ENCODE assay signal across 12 cellular contexts in the genomic region with DNA sequence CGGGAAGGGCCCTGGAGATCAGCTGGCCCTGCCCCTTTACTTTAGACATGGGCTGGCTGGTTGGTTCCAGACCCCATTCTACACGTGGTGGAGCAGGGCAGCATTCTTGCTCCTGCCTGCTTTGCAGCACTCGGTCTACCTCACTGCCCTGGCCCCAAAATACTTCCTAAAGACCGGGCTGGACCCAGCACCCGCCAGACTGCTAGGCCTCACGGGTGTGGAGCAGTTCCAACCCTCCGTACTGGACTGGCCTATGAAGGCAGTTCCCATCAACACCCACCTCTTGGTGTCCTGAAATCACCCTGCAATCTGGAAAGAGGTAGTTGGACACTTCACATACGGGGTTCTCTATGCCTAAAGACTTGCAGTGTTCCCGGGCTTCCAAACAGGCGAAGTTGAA. TPM values are rescaled to one million over a fixed set of nuclear protein-coding genes. Genes with fewer than 3 reads are reported as not detected.
A peak's percentile ranks its signal among the peaks of the same experiment; 100 is the strongest.
DNase-seq lines count a peak whose midpoint lies in the region; ATAC-seq and TF ChIP-seq lines count a peak whose summit lies in the region.
"Had no signal": no experiment of that assay in that cellular context is flagged by ENCODE, and none has a peak within 500 bp of the region (broad histone marks: within the 10 kb centered on the region; RNA-seq: fewer than 3 reads in every experiment).

No MANE protein-coding gene starts in this region.

- no peaks in the 10 kb centered on the region for H3K27me3 ChIP-seq in stomach
- no peaks in the 10 kb centered on the region for H3K27me3 ChIP-seq in CD8-positive, alpha-beta T cell (ENCODE audit: insufficient read depth, low read length)

- H3K36me3 ChIP-seq in stomach = peaks cover 37 to 94% (median 92%) of the 10 kb centered on the region in 4 donors
- H3K36me3 ChIP-seq in CD8-positive, alpha-beta T cell (ENCODE audit: insufficient read depth, low read length) = peaks cover 20% of the 10 kb centered on the region

- peak overlapping the region in 5 of 7 donors; percentile 18 to 83 (median 47) for H3K27ac Mint-ChIP-seq in CD14-positive monocyte
- H3K27ac Mint-ChIP-seq in CD8-positive, alpha-beta T cell = no peak overlapping the region

- no peaks in the 10 kb centered on the region for H3K27me3 Mint-ChIP-seq in CD14-positive monocyte (ENCODE audit: low read depth in 3 of 3)
- no peaks in the 10 kb centered on the region for H3K27me3 Mint-ChIP-seq in CD8-positive, alpha-beta T cell (ENCODE audit: low read depth)
- H3K27me3 Mint-ChIP-seq: CD4-positive, CD25-positive, alpha-beta regulatory T cell had no signal

- TF ChIP-seq POLR2A in stomach (IDR thresholded peaks at IDR 0.05) = no peak

- no peaks in the 10 kb centered on the region for H3K9me3 ChIP-seq in stomach
- no peaks in the 10 kb centered on the region for H3K9me3 ChIP-seq in CD8-positive, alpha-beta T cell (ENCODE audit: low read length)

- POLR2A ChIA-PET in RWPE1 (lab: Yijun Ruan, JAX; ENCODE audit: low non-redundant PET) = no interaction called here
- POLR2A ChIA-PET in CD8-positive, alpha-beta T cell (lab: Charles Lee) = no interaction called here

- peak; percentile 28 for ATAC-seq in left lobe of liver
- ATAC-seq in GM21717 (IDR thresholded peaks at IDR 0.05; ENCODE audit: unreplicated experiment) = no peak
- no peak for ATAC-seq in CD8-positive, alpha-beta T cell

- H3K4me1 ChIP-seq in stomach = peaks cover 12 to 45% (median 36%) of the 10 kb centered on the region in 4 donors
- H3K4me1 ChIP-seq in CD8-positive, alpha-beta T cell (ENCODE audit: insufficient read depth, low read length) = no peaks in the 10 kb centered on the region

- no peak for TF ChIP-seq EP300 in stomach (IDR thresholded peaks at IDR 0.05)

- peaks cover 0 to 2% (median 0%) of the 10 kb centered on the region in 7 donors for H3K9me3 Mint-ChIP-seq in CD14-positive monocyte
- no peaks in the 10 kb centered on the region for H3K9me3 Mint-ChIP-seq in CD8-positive, alpha-beta T cell
- H3K9me3 Mint-ChIP-seq: CD4-positive, CD25-positive, alpha-beta regulatory T cell had no signal

- DNase-seq in CD14-positive monocyte (ENCODE audit: low spot score) = no peak
- no peak for DNase-seq in RWPE1 (ENCODE audit: low spot score)
- no peak for DNase-seq in left lobe of liver (ENCODE audit: low spot score)
- no peak for DNase-seq in stomach
- no peak for DNase-seq in NCI-H1092 (lab: John Stamatoyannopoulos, UW)
- no peak for DNase-seq in substantia nigra (lab: John Stamatoyannopoulos, UW)
- no peak for DNase-seq in CD8-positive, alpha-beta T cell
- DNase-seq: NCI-H2227 treated with DMSO at 0.1 percent for 48 hours had no signal

- no peak overlapping the region for H3K4me3 Mint-ChIP-seq in CD14-positive monocyte
- H3K4me3 Mint-ChIP-seq in CD8-positive, alpha-beta T cell = no peak overlapping the region

- peaks cover 50 to 83% of the 10 kb centered on the region in 2 donors for H3K36me3 Mint-ChIP-seq in CD14-positive monocyte
- peaks cover 70% of the 10 kb centered on the region for H3K36me3 Mint-ChIP-seq in CD8-positive, alpha-beta T cell

- WGBS in stomach, 5 donors = 65 to 75% (median 69%) methylated on average over 10 of the region's 10 CpGs

- H3K4me3 ChIP-seq in stomach = no peak overlapping the region
- no peak overlapping the region for H3K4me3 ChIP-seq in CD8-positive, alpha-beta T cell (ENCODE audit: low read depth, low read length)
- H3K4me3 ChIP-seq: SK-N-MC had no signal

- CTCF ChIA-PET in RWPE1 (lab: Yijun Ruan, JAX) = interaction anchor here (1.1 kb wide), 1 partner anchor 9 kb away, joined by 3 read pairs; no protein-coding TSS in a partner anchor
- CTCF ChIA-PET in CD8-positive, alpha-beta T cell (lab: Charles Lee) = interaction anchor here (0.6 to 1.9 kb wide), 7 partner anchors 9 to 86 kb away, joined by 3 to 6 read pairs (median 4); partner anchors contain the start of gene BIK

- TF ChIP-seq CTCF in CD14-positive monocyte (IDR thresholded peaks at IDR 0.05) (no peak), RWPE1 (conservative IDR thresholded peaks at IDR 0.05; ENCODE audit: low read depth) (no peak), stomach (IDR thresholded peaks at IDR 0.05) (no peak)
- no peak for TF ChIP-seq CTCF in CD8-positive, alpha-beta T cell (IDR thresholded peaks at IDR 0.05)

- intact Hi-C loops in CD14-positive monocyte (cut with micrococcal nuclease) = no loop called here
- intact Hi-C loops in stomach (cut with DNase I; ENCODE audit: low total_unique reads) = no loop called here
- intact Hi-C loops in CD8-positive, alpha-beta T cell (cut with DNase I, micrococcal nuclease) = loop anchor here in 1 of 2 experiments (2.0 to 5.0 kb wide), 2 partner anchors 26 to 354 kb away; partner anchors contain the start of gene BIK

- H3K27ac ChIP-seq in RWPE1 (peak overlapping the region; percentile 16), stomach (peak overlapping the region in 3 of 5 donors; percentile 27 to 42 (median 39)), substantia nigra (ENCODE audit: low read depth, low read length, poor library complexity, severe bottlenecking) (no peak overlapping the region)
- no peak overlapping the region for H3K27ac ChIP-seq in CD8-positive, alpha-beta T cell (ENCODE audit: low read depth, low read length)
- H3K27ac ChIP-seq: KMS-11, SK-N-MC had no signal

- H3K4me1 Mint-ChIP-seq in CD14-positive monocyte = peaks cover 20% of the 10 kb centered on the region
- peaks cover 7% of the 10 kb centered on the region for H3K4me1 Mint-ChIP-seq in CD8-positive, alpha-beta T cell (ENCODE audit: low read depth)

RNA-seq across cellular contexts. Expression of gene MCAT, which starts 6.4 kb away (rescaled TPM):
- polyA plus RNA-seq in CD14-positive monocyte (1 to 10 TPM; 6.8 to 8.9 TPM), stomach (10 to 100 TPM; 17.0 to 24.6 (median 17.8) TPM)
- total RNA-seq in left lobe of liver (13.6 TPM), stomach (100 to 1,000 TPM in 1 of 5 donors, 10 to 100 TPM in 3, not detected in 1; 11.7 to 197 (median 23.6) TPM)
- total RNA-seq in CD8-positive, alpha-beta T cell = 1 to 10 TPM; 5.9 to 7.8 TPM

RNA-seq across cellular contexts. Expression of gene TSPO, which starts 14.6 kb away (rescaled TPM):
- polyA plus RNA-seq in CD14-positive monocyte = 1,000 to 10,000 TPM; 2,230 to 2,663 TPM
- 32.2 TPM for total RNA-seq in left lobe of liver
- total RNA-seq in stomach = 100 to 1,000 TPM; 198 to 421 (median 397) TPM
- 100 to 1,000 TPM; 323 to 489 (median 362) TPM for polyA plus RNA-seq in stomach
- total RNA-seq in CD8-positive, alpha-beta T cell = 10 to 100 TPM; 22.5 to 24.7 TPM

RNA-seq across cellular contexts. Expression of gene BIK, which starts 26.3 kb away (rescaled TPM):
- polyA plus RNA-seq in CD14-positive monocyte = 1 to 10 TPM; 3.1 TPM
- 0.25 TPM for total RNA-seq in left lobe of liver
- total RNA-seq in stomach = 10 to 100 TPM in 2 of 5 donors, 1 to 10 TPM in 1, not detected in 2; 2.3 to 29.2 (median 13.5) TPM
- 10 to 100 TPM; 12.8 to 25.5 (median 19.7) TPM for polyA plus RNA-seq in stomach
- 1 to 10 TPM; 5.3 to 6.1 TPM for total RNA-seq in CD8-positive, alpha-beta T cell

RNA-seq across cellular contexts. Expression of gene TTLL1, which starts 47.6 kb away (rescaled TPM):
- polyA plus RNA-seq in CD14-positive monocyte (1 to 10 TPM; 5.6 to 6.0 TPM), stomach (1 to 10 TPM; 3.8 to 5.8 (median 3.8) TPM)
- total RNA-seq in left lobe of liver (0.65 TPM), stomach (10 to 100 TPM in 1 of 5 donors, 1 to 10 TPM in 2, not detected in 2; 3.3 to 16.3 (median 6.5) TPM)
- 1 to 10 TPM; 3.5 to 3.9 TPM for total RNA-seq in CD8-positive, alpha-beta T cell

RNA-seq across cellular contexts. Expression of gene TTLL12, which starts 50.1 kb away (rescaled TPM):
- polyA plus RNA-seq in CD14-positive monocyte = 10 to 100 TPM; 16.5 to 16.6 TPM
- total RNA-seq in left lobe of liver = 26.6 TPM
- total RNA-seq in stomach = 10 to 100 TPM in 4 of 5 donors, 1 to 10 TPM in 1; 4.1 to 64.3 (median 18.7) TPM
- 10 to 100 TPM; 27.6 to 45.3 (median 32.7) TPM for polyA plus RNA-seq in stomach
- total RNA-seq in CD8-positive, alpha-beta T cell = 1 to 10 TPM; 5.4 to 6.0 TPM

Comparison
In these comparisons a context has a peak if more than half of its experiments do, and no peak if none do; other contexts are left out.
1. H3K27ac ChIP-seq: peak in RWPE1 (single experiment) and stomach (3 of 5); none in substantia nigra (single experiment) and CD8-positive, alpha-beta T cell (single experiment).